ENCODE assay signal across 22 cellular contexts in the genomic region with DNA sequence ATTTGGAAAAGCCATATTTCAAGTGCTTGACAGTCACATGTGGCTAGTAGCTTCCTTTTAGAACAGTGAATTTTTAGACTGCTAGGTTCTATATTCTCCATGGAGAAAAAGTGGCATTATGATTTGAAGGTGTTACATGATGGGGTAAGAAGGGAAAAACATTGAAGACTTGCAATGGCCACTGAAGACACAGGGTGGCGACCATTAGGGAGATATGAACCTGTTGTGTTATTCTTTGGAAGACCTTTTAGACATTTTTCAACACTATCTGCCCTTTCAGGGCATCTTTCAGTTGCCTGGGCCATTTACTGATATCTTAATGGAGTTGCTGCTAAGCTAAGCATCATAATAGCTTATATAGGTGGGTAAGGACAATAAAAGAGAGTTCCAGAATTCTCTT.
DNase-seq lines count a peak whose midpoint lies in the region; ATAC-seq, FAIRE-seq and TF ChIP-seq lines count a peak whose summit lies in the region.
"Had no signal": no experiment of that assay in that cellular context is flagged by ENCODE, and none has a peak within 500 bp of the region (broad histone marks: within the 10 kb centered on the region; RNA-seq: fewer than 3 reads in every experiment).

No MANE protein-coding gene starts in this region.

- H3K79me2 ChIP-seq in HepG2 (ENCODE audit: insufficient read depth, low read length) (no peaks in the 10 kb centered on the region), H1 (ENCODE audit: control insufficient read depth in 1 of 2, insufficient read depth in 2 of 2, low read length in 2 of 2) (no peaks in the 10 kb centered on the region)

- H3K36me3 Mint-ChIP-seq in activated T-helper 1 cell treated with anti-CD3 and anti-CD28 coated beads, Interleukin-12 subunit alpha, Interleukin-12 subunit beta, Interleukin-2, Interleukin-4 antibody, amounts not matched to agents 30 ng/mL and 10 ng/mL and 1 ng/mL, durations not matched to agents 14 hours and 24 hours and 36 hours (ENCODE audit: low read depth), result no peaks in the 10 kb centered on the region
- H3K36me3 Mint-ChIP-seq in stimulated activated memory B cell treated with anti-CD40 and anti-IgM and Interleukin-4, amounts not matched to agents 10 μg/mL and 1 μg/mL and 100 μg/mL, for 72 hours, result no peaks in the 10 kb centered on the region
- H3K36me3 Mint-ChIP-seq: CD4-positive, alpha-beta memory T cell had no signal

- no TSS peak for BruUV-seq in HepG2 (replicated peaks; lab: Mats Ljungman, UMichigan)

- H2AFZ ChIP-seq in HepG2 (ENCODE audit: low read length) (no peak overlapping the region), H1 (ENCODE audit: low read length) (no peak overlapping the region)
- H2AFZ ChIP-seq: PC-9 had no signal

- H3K9me3 Mint-ChIP-seq in activated T-helper 1 cell treated with anti-CD3 and anti-CD28 coated beads, Interleukin-12 subunit alpha, Interleukin-12 subunit beta, Interleukin-2, Interleukin-4 antibody, amounts not matched to agents 30 ng/mL and 10 ng/mL and 1 ng/mL, durations not matched to agents 14 hours and 24 hours and 36 hours, result peaks cover 3% of the 10 kb centered on the region
- H3K9me3 Mint-ChIP-seq in stimulated activated memory B cell treated with anti-CD40 and anti-IgM and Interleukin-4, amounts not matched to agents 10 μg/mL and 1 μg/mL and 100 μg/mL, for 72 hours, result peaks cover 9% of the 10 kb centered on the region

- no peak overlapping the region for H3K56ac ChIP-seq in H1 (replicated peaks; ENCODE audit: insufficient read length, low read depth, low read length)

- POLR2A ChIA-PET in HepG2 (lab: Yijun Ruan, JAX), result interaction anchor here (1.3 kb wide), 1 partner anchor 1222 kb away, joined by 3 read pairs; no protein-coding TSS in a partner anchor
- POLR2A ChIA-PET in H1 (lab: Charles Lee; ENCODE audit: partially characterized antibody), result no interaction called here

- H2BK5ac ChIP-seq in H1 (ENCODE audit: low read depth, low read length), result no peak overlapping the region

- H4K8ac ChIP-seq in H1 (ENCODE audit: extremely low read depth, insufficient read depth, low read length), result no peak overlapping the region

- TF ChIP-seq POLR2A in HepG2 (IDR thresholded peaks at IDR 0.05; ENCODE audit: insufficient read depth in 1 of 2, low read depth in 2 of 2, low read length in 2 of 2) (no peak), right lobe of liver (IDR thresholded peaks at IDR 0.05) (no peak), H1 (IDR thresholded peaks at IDR 0.05; ENCODE audit: control extremely low read depth in 1 of 2, low read depth in 2 of 2, low read length in 2 of 2) (no peak)

- H4K20me1 ChIP-seq in HepG2 (ENCODE audit: insufficient read depth, low read length) (no peaks in the 10 kb centered on the region), H1 (replicated peaks in 1 of 2; ENCODE audit: control insufficient read depth in 1 of 2, insufficient read depth in 2 of 2, low read length in 2 of 2) (no peaks in the 10 kb centered on the region)
- H4K20me1 ChIP-seq: BLaER1 had no signal

- H3K4ac ChIP-seq in H1 (replicated peaks; ENCODE audit: insufficient read length, low read depth, low read length), result no peak overlapping the region

- TF ChIP-seq CTCF in HepG2 (CRISPR knock-in tag; IDR thresholded peaks at IDR 0.05) (no peak), right lobe of liver (IDR thresholded peaks at IDR 0.05) (no peak), H1 (IDR thresholded peaks at IDR 0.05; ENCODE audit: control extremely low read depth in 1 of 3, insufficient read depth in 1 of 3, low read depth in 1 of 3, low read length in 3 of 3) (peak in 1 of 3 experiments; percentile 42; a peak in 1 of 4 replicates)

- no peak overlapping the region for H2BK12ac ChIP-seq in H1 (ENCODE audit: low read depth, low read length)

- no peak overlapping the region for H3K27ac Mint-ChIP-seq in activated T-helper 1 cell treated with anti-CD3 and anti-CD28 coated beads, Interleukin-12 subunit alpha, Interleukin-12 subunit beta, Interleukin-2, Interleukin-4 antibody, amounts not matched to agents 30 ng/mL and 10 ng/mL and 1 ng/mL, durations not matched to agents 14 hours and 24 hours and 36 hours
- no peak overlapping the region for H3K27ac Mint-ChIP-seq in stimulated activated memory B cell treated with anti-CD40 and anti-IgM and Interleukin-4, amounts not matched to agents 10 μg/mL and 1 μg/mL and 100 μg/mL, for 72 hours
- H3K27ac Mint-ChIP-seq: CD4-positive, alpha-beta memory T cell had no signal

- H3K36me3 ChIP-seq in HepG2 (replicated peaks in 1 of 2; ENCODE audit: control insufficient read depth in 1 of 2, insufficient read depth in 2 of 2, low read length in 2 of 2) (no peaks in the 10 kb centered on the region), right lobe of liver (no peaks in the 10 kb centered on the region), H1 (ENCODE audit: control insufficient read depth in 2 of 4, insufficient read depth in 4 of 4, low read length in 3 of 4) (no peaks in the 10 kb centered on the region)
- H3K36me3 ChIP-seq: BLaER1 had no signal

- peaks cover 57% of the 10 kb centered on the region for H3K9me3 ChIP-seq in HepG2 (ENCODE audit: low read length)
- no peaks in the 10 kb centered on the region for H3K9me3 ChIP-seq in right lobe of liver
- no peaks in the 10 kb centered on the region for H3K9me3 ChIP-seq in H1 (ENCODE audit: insufficient read depth in 2 of 2, low read depth in 1 of 2, low read length in 1 of 2)
- H3K9me3 ChIP-seq: BLaER1 had no signal

- 42% methylated on average over 1 of the region's 1 CpG for whole genome bisulfite sequencing in HepG2 (ENCODE audit: low lambda C conversion rate)
- 58% methylated on average over 1 of the region's 1 CpG for WGBS in right lobe of liver (ENCODE audit: insufficient coverage, low coverage, low lambda C conversion rate, missing lambda C conversion rate)
- 67% methylated on average over 1 of the region's 1 CpG; no CpG with 5 or more reads in 1 of the 2 experiments for WGBS in H1 (ENCODE audit: extremely low coverage in 1 of 2, insufficient coverage in 1 of 2, insufficient read length in 1 of 2, insufficient replicate concordance in 2 of 2, low coverage in 1 of 2, low lambda C conversion rate in 2 of 2, missing lambda C conversion rate in 1 of 2), 2 experiments

- no peaks in the 10 kb centered on the region for H3K79me1 ChIP-seq in H1 (ENCODE audit: low read depth, low read length)

- H3K4me3 ChIP-seq in HepG2 (replicated peaks in 1 of 3; ENCODE audit: insufficient read depth in 1 of 3, low read depth in 2 of 3, low read length in 3 of 3) (no peak overlapping the region), right lobe of liver (no peak overlapping the region), H1 (ENCODE audit: extremely low read depth in 1 of 4, insufficient read depth in 2 of 4, low read depth in 3 of 4, low read length in 4 of 4) (no peak overlapping the region)
- H3K4me3 ChIP-seq: BLaER1, PC-9 had no signal

- TF ChIP-seq RAD21 in HepG2 (CRISPR knock-in tag; IDR thresholded peaks at IDR 0.05), result no peak
- TF ChIP-seq RAD21 in H1 (IDR thresholded peaks at IDR 0.05 in 1 of 2, conservative IDR thresholded peaks at IDR 0.05 in 1 of 2; ENCODE audit: low read depth in 2 of 2, low read length in 2 of 2), result peak; percentile 25 to 42

- H3K27me3 ChIP-seq in HepG2 (ENCODE audit: control insufficient read depth in 1 of 2, insufficient read depth in 2 of 2, low read length in 2 of 2) (no peaks in the 10 kb centered on the region), right lobe of liver (no peaks in the 10 kb centered on the region), H1 (replicated peaks in 1 of 4; ENCODE audit: control insufficient read depth in 3 of 4, extremely low read depth in 1 of 4, insufficient read depth in 3 of 4, low read length in 3 of 4) (no peaks in the 10 kb centered on the region)
- H3K27me3 ChIP-seq: BLaER1 had no signal

- H4K5ac ChIP-seq in H1 (ENCODE audit: insufficient read length, low read depth, low read length), result no peak overlapping the region

- H2BK15ac ChIP-seq in H1 (ENCODE audit: low read length), result no peak overlapping the region

- CTCF ChIA-PET in HepG2 (lab: Yijun Ruan, JAX; ENCODE audit: low intra/inter-chr PET ratio, low total read pairs) (no interaction called here), H1 (lab: Charles Lee; ENCODE audit: partially characterized antibody) (interaction anchor here (1.0 to 1.9 kb wide), 3 partner anchors 10 to 264 kb away, joined by 3 to 9 read pairs (median 3); no protein-coding TSS in a partner anchor)

- no peak for TF ChIP-seq EP300 in HepG2 (IDR thresholded peaks at IDR 0.05; ENCODE audit: low read depth in 2 of 2, low read length in 2 of 2)
- no peak for TF ChIP-seq EP300 in HepG2 (CRISPR knock-in tag; IDR thresholded peaks at IDR 0.05; ENCODE audit: borderline replicate concordance)
- no peak for TF ChIP-seq EP300 in H1 (IDR thresholded peaks at IDR 0.05; ENCODE audit: borderline replicate concordance in 1 of 2, low read depth in 2 of 2, low read length in 2 of 2)

- H3K23me2 ChIP-seq in H1 (ENCODE audit: low read depth, low read length), result no peaks in the 10 kb centered on the region

- no peak for FAIRE-seq in HepG2 (lab: Jason Lieb, UNC)
- FAIRE-seq in H1 (lab: Jason Lieb, UNC), result no peak
- FAIRE-seq in frontal cortex (lab: Jason Lieb, UNC), result no peak
- FAIRE-seq: G401.6 had no signal

- no peak overlapping the region for H3K23ac ChIP-seq in H1 (ENCODE audit: insufficient read length)

- H3K9ac ChIP-seq in HepG2 (ENCODE audit: insufficient read depth, low read depth, low read length) (no peak overlapping the region), H1 (replicated peaks in 1 of 4; ENCODE audit: extremely low read depth in 1 of 4, low read depth in 3 of 4, low read length in 3 of 4) (no peak overlapping the region)
- H3K9ac ChIP-seq: BLaER1 had no signal

- no peak overlapping the region for H2BK120ac ChIP-seq in H1 (replicated peaks; ENCODE audit: low read depth, low read length)

- no peaks in the 10 kb centered on the region for H3K4me1 Mint-ChIP-seq in activated T-helper 1 cell treated with anti-CD3 and anti-CD28 coated beads, Interleukin-12 subunit alpha, Interleukin-12 subunit beta, Interleukin-2, Interleukin-4 antibody, amounts not matched to agents 30 ng/mL and 10 ng/mL and 1 ng/mL, durations not matched to agents 14 hours and 24 hours and 36 hours (ENCODE audit: low read depth)
- H3K4me1 Mint-ChIP-seq in stimulated activated memory B cell treated with anti-CD40 and anti-IgM and Interleukin-4, amounts not matched to agents 10 μg/mL and 1 μg/mL and 100 μg/mL, for 72 hours, result no peaks in the 10 kb centered on the region
- H3K4me1 Mint-ChIP-seq: CD4-positive, alpha-beta memory T cell had no signal

- no peak overlapping the region for H2AK5ac ChIP-seq in H1 (ENCODE audit: low read depth, low read length)

- H3K4me2 ChIP-seq in HepG2 (ENCODE audit: low read depth, low read length), result no peak overlapping the region
- H3K4me2 ChIP-seq in H1 (ENCODE audit: insufficient read depth in 1 of 2, low read depth in 2 of 2, low read length in 2 of 2), result no peak overlapping the region
- H3K4me2 ChIP-seq: BLaER1, PC-9 had no signal

- H3K27me3 Mint-ChIP-seq in activated T-helper 1 cell treated with anti-CD3 and anti-CD28 coated beads, Interleukin-12 subunit alpha, Interleukin-12 subunit beta, Interleukin-2, Interleukin-4 antibody, amounts not matched to agents 30 ng/mL and 10 ng/mL and 1 ng/mL, durations not matched to agents 14 hours and 24 hours and 36 hours (ENCODE audit: insufficient read depth), result no peaks in the 10 kb centered on the region
- H3K27me3 Mint-ChIP-seq in stimulated activated memory B cell treated with anti-CD40 and anti-IgM and Interleukin-4, amounts not matched to agents 10 μg/mL and 1 μg/mL and 100 μg/mL, for 72 hours, result no peaks in the 10 kb centered on the region
- H3K27me3 Mint-ChIP-seq: CD4-positive, alpha-beta memory T cell had no signal

- DNase-seq in HepG2 (ENCODE audit: low spot score) (no peak), right lobe of liver (no peak), H1 (ENCODE audit: low read depth in 1 of 2, low spot score in 2 of 2) (no peak), iPS-NIHi11 (ENCODE audit: low spot score) (peak; percentile 10), frontal cortex (ENCODE audit: low spot score in 2 of 2) (no peak)
- no peak for DNase-seq in activated T-helper 1 cell treated with anti-CD3 and anti-CD28 coated beads, Interleukin-12 subunit alpha, Interleukin-12 subunit beta, Interleukin-2, Interleukin-4 antibody, amounts not matched to agents 30 ng/mL and 10 ng/mL and 1 ng/mL, durations not matched to agents 14 hours and 24 hours and 36 hours (ENCODE audit: low spot score)
- DNase-seq: ACHN; CD4-positive, alpha-beta memory T cell; DMS 273 treated with DMSO at 0.1 percent for 48 hours; NCI-H1694 treated with DMSO at 0.1 percent for 48 hours; NCI-H2081 treated with DMSO at 0.1 percent for 48 hours; NCI-H2171 treated with DMSO at 0.1 percent for 48 hours; NCI-H446; NCI-H526; PC-9; RPMI8226; SHP77 had no signal

- H3K14ac ChIP-seq in H1 (ENCODE audit: insufficient read length), result no peak overlapping the region

- H3K27ac ChIP-seq in HepG2 (ENCODE audit: extremely low read length, insufficient read depth, low read length), result peak overlapping the region; percentile 26
- H3K27ac ChIP-seq in right lobe of liver, result no peak overlapping the region
- no peak overlapping the region for H3K27ac ChIP-seq in H1 (ENCODE audit: low read depth, low read length)
- H3K27ac ChIP-seq: 22Rv1, BLaER1, PC-9 had no signal

- in situ Hi-C loops in HepG2 (cut with HindIII; ENCODE audit: extremely low pct_ligation_motif_present, low pct_unique_long_range_greater_than_20kb), result no loop called here

- peaks cover 56% of the 10 kb centered on the region for H3K4me1 ChIP-seq in HepG2 (ENCODE audit: insufficient read depth, low read length)
- H3K4me1 ChIP-seq in right lobe of liver, result peaks cover 0 to 21% (median 5%) of the 10 kb centered on the region in 4 donors
- H3K4me1 ChIP-seq in H1 (replicated peaks in 1 of 4; ENCODE audit: control insufficient read depth in 3 of 4, insufficient read depth in 4 of 4, low read length in 3 of 4), result no peaks in the 10 kb centered on the region
- H3K4me1 ChIP-seq: BLaER1 had no signal

- H3K18ac ChIP-seq in H1 (ENCODE audit: extremely low read depth, low read length), result no peak overlapping the region

- H2BK20ac ChIP-seq in H1 (ENCODE audit: low read length), result no peak overlapping the region

- ATAC-seq in HepG2, result no peak
- no peak for ATAC-seq in right lobe of liver
- ATAC-seq in GM21528 (IDR thresholded peaks at IDR 0.05; ENCODE audit: low FRiP score, unreplicated experiment), result no peak
- ATAC-seq in stimulated activated memory B cell treated with anti-CD40 and anti-IgM and Interleukin-4, amounts not matched to agents 10 μg/mL and 1 μg/mL and 100 μg/mL, for 72 hours, result no peak

- intact Hi-C loops in HepG2 (cut with micrococcal nuclease; ENCODE audit: unreplicated experiment) (loop anchor here (5.0 kb wide), 1 partner anchor 125 kb away; no protein-coding TSS in a partner anchor), right lobe of liver (cut with DNase I) (no loop called here)
- intact Hi-C loops in activated T-helper 1 cell treated with anti-CD3 and anti-CD28 coated beads, Interleukin-12 subunit alpha, Interleukin-12 subunit beta, Interleukin-2, Interleukin-4 antibody, amounts not matched to agents 30 ng/mL and 10 ng/mL and 1 ng/mL, durations not matched to agents 14 hours and 24 hours and 36 hours (cut with micrococcal nuclease), result no loop called here

- H3K4me3 Mint-ChIP-seq in activated T-helper 1 cell treated with anti-CD3 and anti-CD28 coated beads, Interleukin-12 subunit alpha, Interleukin-12 subunit beta, Interleukin-2, Interleukin-4 antibody, amounts not matched to agents 30 ng/mL and 10 ng/mL and 1 ng/mL, durations not matched to agents 14 hours and 24 hours and 36 hours, result no peak overlapping the region
- no peak overlapping the region for H3K4me3 Mint-ChIP-seq in stimulated activated memory B cell treated with anti-CD40 and anti-IgM and Interleukin-4, amounts not matched to agents 10 μg/mL and 1 μg/mL and 100 μg/mL, for 72 hours
- H3K4me3 Mint-ChIP-seq: CD4-positive, alpha-beta memory T cell had no signal

- H4K91ac ChIP-seq in H1 (replicated peaks; ENCODE audit: insufficient read length, low read length), result no peak overlapping the region
